Comparison of ENCODE assay signal across 1 cellular context in the genomic region with DNA sequence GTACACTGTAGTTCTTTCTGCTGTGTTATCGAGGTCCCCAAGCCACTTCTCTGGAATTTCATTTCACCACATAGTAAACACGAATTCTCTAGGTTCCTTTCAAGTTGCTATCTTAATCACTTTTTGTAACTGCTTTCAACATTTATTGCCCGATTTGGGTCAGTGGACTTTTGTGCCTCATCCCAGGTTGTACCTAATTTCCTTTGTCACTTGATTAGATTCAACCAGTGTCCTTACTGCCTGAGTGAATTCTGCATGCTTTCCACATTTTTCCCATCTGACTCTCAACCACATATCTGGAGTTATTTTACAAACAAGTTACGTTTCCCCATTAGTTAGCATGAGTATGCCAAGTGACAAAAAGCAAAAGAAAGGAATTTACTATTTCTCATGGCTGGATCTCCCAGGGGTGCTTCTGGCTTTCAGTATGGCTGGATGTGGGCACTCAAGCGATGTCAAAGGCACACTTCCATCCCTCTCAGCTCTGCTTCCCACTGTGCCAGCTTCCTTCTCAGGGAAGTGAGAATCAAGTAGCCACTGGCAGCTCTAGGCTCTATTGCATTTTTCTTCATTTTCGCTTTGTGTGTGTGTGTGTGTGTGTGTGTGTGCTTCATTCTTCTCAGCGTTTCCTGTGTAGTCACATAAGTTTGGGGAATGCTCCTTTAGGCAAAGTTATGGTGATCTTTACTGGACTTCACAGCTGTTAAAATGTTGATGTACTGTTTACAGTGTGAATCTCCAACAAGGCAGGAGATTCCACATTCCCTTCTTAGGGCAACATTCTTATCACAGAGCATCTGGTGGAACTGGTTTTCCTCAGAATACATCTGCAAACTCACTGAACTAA.
A peak's percentile ranks its signal among the peaks of the same experiment; 100 is the strongest.
TF ChIP-seq lines count a peak whose summit lies in the region.

No MANE protein-coding gene starts in this region.

TF ChIP-seq in SK-N-SH, 30 proteins besides CTCF, POLR2A, EP300 and RAD21 (continued from another document):
- TF ChIP-seq FOSL2 (IDR thresholded peaks at IDR 0.05; ENCODE audit: borderline replicate concordance, low read depth) (peak; percentile 40; the same call in 1 of the 2 replicates), FOXM1 (IDR thresholded peaks at IDR 0.05; ENCODE audit: low read depth) (peak; percentile 66; the same call in 1 of the 2 replicates), SMC3 (IDR thresholded peaks at IDR 0.05; ENCODE audit: low read depth, low read length) (no peak), TAF1 (IDR thresholded peaks at IDR 0.05; ENCODE audit: borderline replicate concordance, low read depth, low read length) (no peak), TCF12 (IDR thresholded peaks at IDR 0.05) (peak; percentile 70), MEF2A (IDR thresholded peaks at IDR 0.05; ENCODE audit: borderline replicate concordance, low read depth) (no peak), GABPA (IDR thresholded peaks at IDR 0.05; ENCODE audit: low read depth) (peak; percentile 27; the same call in 1 of the 2 replicates), RXRA (IDR thresholded peaks at IDR 0.05; ENCODE audit: borderline replicate concordance, low read depth) (no peak), NFIC (IDR thresholded peaks at IDR 0.05; ENCODE audit: borderline replicate concordance) (no peak; the same call in 1 of the 2 replicates)
TF ChIP-seq in SK-N-SH: peak in this region for 10.
